In genomic region chr22:18959741-18960140, GRCh38 we compare ENCODE assay signal across 11 cellular contexts. TPM values are rescaled to one million over a fixed set of nuclear protein-coding genes. Genes with fewer than 3 reads are reported as not detected.
DNase-seq lines count a peak whose midpoint lies in the region; ATAC-seq and TF ChIP-seq lines count a peak whose summit lies in the region.
"Not testable (repeated sequence)": the region's sequence is repeated elsewhere in the genome, so short reads cannot be mapped to it uniquely, and the experiment has no call there.
"Had no signal": no experiment of that assay in that cellular context is flagged by ENCODE, and none has a peak within 500 bp of the region (broad histone marks: within the 10 kb centered on the region; RNA-seq: fewer than 3 reads in every experiment).

No MANE protein-coding gene starts in this region.

- not testable (repeated sequence) for H3K4me3 ChIP-seq in H7 (ENCODE audit: insufficient read depth, low read depth, low read length); right lobe of liver; upper lobe of right lung

- not testable (repeated sequence) for H3K27ac ChIP-seq in right lobe of liver, upper lobe of right lung

- H3K9me3 Mint-ChIP-seq in chondrocyte (ENCODE audit: low read depth) = not testable (repeated sequence)

- H3K4me1 Mint-ChIP-seq in chondrocyte (ENCODE audit: low read depth) = not testable (repeated sequence)

- TF ChIP-seq POLR2A in right lobe of liver (IDR thresholded peaks at IDR 0.05) = not testable (repeated sequence)

- DNase-seq in H7 (peak; percentile 44), chondrocyte (ENCODE audit: low spot score) (peak; percentile 80), left cardiac atrium (peak; percentile 9), right lobe of liver (peak; percentile 12 to 40 (median 27)), myocyte (ENCODE audit: low read depth) (peak; percentile 27), sciatic nerve (ENCODE audit: low spot score) (peak; percentile 50), upper lobe of right lung (peak; percentile 60)
- DNase-seq in activated CD8-positive, alpha-beta memory T cell treated with anti-CD3 and anti-CD28 coated beads, Interleukin-2, amount 50 U/mL, for 4 hours = peak; percentile 12

- H3K27ac Mint-ChIP-seq in chondrocyte (ENCODE audit: unreplicated experiment) = not testable (repeated sequence)

- not testable (repeated sequence) for H3K27me3 ChIP-seq in H7 (ENCODE audit: control insufficient read depth, insufficient read depth, low read length); right lobe of liver; upper lobe of right lung

- TF ChIP-seq CTCF in chondrocyte (IDR thresholded peaks at IDR 0.05); right lobe of liver (IDR thresholded peaks at IDR 0.05); upper lobe of right lung (IDR thresholded peaks at IDR 0.05): not testable (repeated sequence)

- WGBS in right lobe of liver (ENCODE audit: insufficient coverage, low coverage, low lambda C conversion rate, missing lambda C conversion rate) = no CpG with 5 or more reads among the region's 12 CpGs

- H3K36me3 Mint-ChIP-seq in chondrocyte (ENCODE audit: low read depth) = not testable (repeated sequence)

- ATAC-seq in left cardiac atrium, right lobe of liver, sciatic nerve, upper lobe of right lung: not testable (repeated sequence)

- not testable (repeated sequence) for H3K27me3 Mint-ChIP-seq in chondrocyte (ENCODE audit: low read depth)

- intact Hi-C loops in left cardiac atrium (cut with DNase I); right lobe of liver (cut with DNase I); upper lobe of right lung (cut with DNase I): not testable (repeated sequence)
- intact Hi-C loops in sciatic nerve (cut with DNase I) = loop anchor here (10.0 kb wide), 1 partner anchor 1315 kb away; no protein-coding TSS in a partner anchor

- H3K9me3 ChIP-seq in right lobe of liver, upper lobe of right lung: not testable (repeated sequence)

- not testable (repeated sequence) for H3K4me1 ChIP-seq in right lobe of liver, upper lobe of right lung

- not testable (repeated sequence) for H3K36me3 ChIP-seq in H7 (replicated peaks; ENCODE audit: control insufficient read depth, insufficient read depth, low read length); right lobe of liver; upper lobe of right lung

- H3K4me3 Mint-ChIP-seq in chondrocyte (ENCODE audit: unreplicated experiment) = not testable (repeated sequence)

RNA-seq across cellular contexts. Expression of gene PRODH, which starts 23.6 kb away (rescaled TPM):
- total RNA-seq in H7 (2014; rRNA removed; shearing (Covaris generic)) = 34.3 and 53.1 TPM in 2 replicates
- 3.5 to 5.9 TPM (median 5.6 TPM) in 3 replicates for total RNA-seq in chondrocyte
- total RNA-seq in left cardiac atrium = 1 to 10 TPM; 2.3 to 5.6 TPM
- total RNA-seq in right lobe of liver = 10 to 100 TPM in 1 of 6 experiments, 1 to 10 TPM in 4, under 1 TPM in 1; 0.86 to 31.0 (median 3.8) TPM
- total RNA-seq in myocyte = 0.43 and 0.73 TPM in 2 replicates
- 0.18 TPM for polyA plus RNA-seq in myocyte (2012)
- 23.5 TPM for total RNA-seq in sciatic nerve
- 60.9 TPM for total RNA-seq in upper lobe of right lung
- total RNA-seq: CD8-positive, alpha-beta T cell; HFFc6 had no signal
- polyA plus RNA-seq: AG04450 had no signal

RNA-seq across cellular contexts. Expression of gene DGCR6, which starts 53.6 kb away (rescaled TPM):
- 11.6 and 13.1 TPM in 2 replicates for total RNA-seq in H7 (2014; rRNA removed; shearing (Covaris generic))
- 5.1 to 7.1 TPM (median 5.4 TPM) in 3 replicates for total RNA-seq in chondrocyte
- total RNA-seq in left cardiac atrium = 1 to 10 TPM; 4.2 to 7.5 TPM
- total RNA-seq in right lobe of liver = 1 to 10 TPM in 5 of 6 experiments, under 1 TPM in 1; 0.92 to 5.1 (median 2.5) TPM
- 2.3 and 5.0 TPM in 2 replicates for total RNA-seq in myocyte
- polyA plus RNA-seq in myocyte (2012) = 1.9 TPM
- 2.8 TPM for total RNA-seq in sciatic nerve
- 3.1 TPM for total RNA-seq in upper lobe of right lung

Comparison
In these comparisons a context has a peak if more than half of its experiments do, and no peak if none do; other contexts are left out.
1. DNase-seq: peak in every context shown above with its lines; median percentile 80 in chondrocyte; 60 in upper lobe of right lung; 50 in sciatic nerve; 44 in H7; 27 in right lobe of liver; 27 in myocyte; 12 in activated CD8-positive, alpha-beta memory T cell treated with anti-CD3 and anti-CD28 coated beads, Interleukin-2, amount 50 U/mL, for 4 hours; 9 in left cardiac atrium.